13 cellular contexts compared by ENCODE assay signal in the genomic region with DNA sequence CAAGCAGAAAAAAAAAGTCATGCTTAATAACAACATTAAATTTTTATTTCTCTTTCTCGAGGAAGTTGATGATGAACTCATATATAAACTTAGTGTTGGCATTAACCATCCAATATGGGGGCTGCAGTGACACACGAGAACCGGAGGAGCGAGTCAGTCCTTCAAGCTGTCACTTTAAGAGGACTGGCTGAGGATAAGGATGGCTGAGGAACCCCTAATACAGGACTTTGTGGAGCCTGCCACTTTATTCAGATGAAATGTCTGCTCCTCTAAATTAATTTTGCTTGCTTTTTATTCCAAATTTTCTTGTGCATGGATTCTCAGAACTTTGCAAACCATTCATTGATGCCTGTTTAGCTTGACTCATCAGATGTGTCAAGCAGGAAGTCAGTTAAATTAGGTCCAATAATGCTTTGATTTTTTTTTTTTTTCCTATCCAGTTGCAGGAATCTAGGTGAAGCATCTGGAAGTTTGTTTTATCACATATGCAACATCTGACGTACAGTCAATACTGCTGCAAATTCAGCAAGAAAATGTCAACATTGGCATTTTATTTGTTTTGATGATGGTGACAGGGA.
"Had no signal": no experiment of that assay in that cellular context is flagged by ENCODE, and none has a peak within 500 bp of the region (broad histone marks: within the 10 kb centered on the region; RNA-seq: fewer than 3 reads in every experiment).

No MANE protein-coding gene starts in this region.

- ATAC-seq: activated CD4-positive, CD25-positive, alpha-beta regulatory T cell treated with anti-CD3 and anti-CD28 coated beads, Interleukin-2, amount 50 U/mL, for 24 hours; activated CD8-positive, alpha-beta memory T cell treated with anti-CD3 and anti-CD28 coated beads, Interleukin-2, amount 10 ng/mL, durations not matched to agents 7 days and 5 days had no signal

- H3K27ac ChIP-seq: dorsolateral prefrontal cortex, ovary, stomach had no signal

- H3K36me3 ChIP-seq: ovary, stomach had no signal

- H3K9me3 Mint-ChIP-seq: activated naive CD8-positive, alpha-beta T cell treated with anti-CD3 and anti-CD28 coated beads, Interleukin-2, amount 10 ng/mL, durations not matched to agents 7 days and 5 days; neural crest cell had no signal

- H3K36me3 Mint-ChIP-seq: activated CD8-positive, alpha-beta memory T cell treated with anti-CD3 and anti-CD28 coated beads, Interleukin-2, amount 10 ng/mL, durations not matched to agents 7 days and 5 days; activated naive CD8-positive, alpha-beta T cell treated with anti-CD3 and anti-CD28 coated beads, Interleukin-2, amount 10 ng/mL, durations not matched to agents 7 days and 5 days had no signal

- H3K4me3 ChIP-seq: dorsolateral prefrontal cortex, ovary, stomach had no signal

- H3K27me3 ChIP-seq: ovary had no signal

- DNase-seq: activated CD4-positive, alpha-beta T cell treated with anti-CD3 and anti-CD28 coated beads, Interleukin-2, amount 50 U/mL, for 48 hours; activated CD8-positive, alpha-beta memory T cell treated with anti-CD3 and anti-CD28 coated beads, Interleukin-2, amount 10 ng/mL, durations not matched to agents 7 days and 5 days; activated gamma-delta T cell; activated T-cell treated with anti-CD3 and anti-CD28 coated beads, Interleukin-2, amount 50 U/mL, for 48 hours; glutamatergic neuron; ovary; stimulated activated CD4-positive, alpha-beta T cell treated with anti-CD3 and anti-CD28 coated beads, Interleukin-4, amount 100 ng/mL, for 4 hours; stomach; T-helper 2 cell had no signal

- H3K4me1 Mint-ChIP-seq: activated CD8-positive, alpha-beta memory T cell treated with anti-CD3 and anti-CD28 coated beads, Interleukin-2, amount 10 ng/mL, durations not matched to agents 7 days and 5 days; activated naive CD8-positive, alpha-beta T cell treated with anti-CD3 and anti-CD28 coated beads, Interleukin-2, amount 10 ng/mL, durations not matched to agents 7 days and 5 days had no signal

- H3K9me3 ChIP-seq: ovary, stomach had no signal

- H3K27ac Mint-ChIP-seq: activated CD8-positive, alpha-beta memory T cell treated with anti-CD3 and anti-CD28 coated beads, Interleukin-2, amount 10 ng/mL, durations not matched to agents 7 days and 5 days; activated naive CD8-positive, alpha-beta T cell treated with anti-CD3 and anti-CD28 coated beads, Interleukin-2, amount 10 ng/mL, durations not matched to agents 7 days and 5 days had no signal

- H3K4me3 Mint-ChIP-seq: activated CD8-positive, alpha-beta memory T cell treated with anti-CD3 and anti-CD28 coated beads, Interleukin-2, amount 10 ng/mL, durations not matched to agents 7 days and 5 days; activated naive CD8-positive, alpha-beta T cell treated with anti-CD3 and anti-CD28 coated beads, Interleukin-2, amount 10 ng/mL, durations not matched to agents 7 days and 5 days; neural crest cell had no signal
